In the genomic region with DNA sequence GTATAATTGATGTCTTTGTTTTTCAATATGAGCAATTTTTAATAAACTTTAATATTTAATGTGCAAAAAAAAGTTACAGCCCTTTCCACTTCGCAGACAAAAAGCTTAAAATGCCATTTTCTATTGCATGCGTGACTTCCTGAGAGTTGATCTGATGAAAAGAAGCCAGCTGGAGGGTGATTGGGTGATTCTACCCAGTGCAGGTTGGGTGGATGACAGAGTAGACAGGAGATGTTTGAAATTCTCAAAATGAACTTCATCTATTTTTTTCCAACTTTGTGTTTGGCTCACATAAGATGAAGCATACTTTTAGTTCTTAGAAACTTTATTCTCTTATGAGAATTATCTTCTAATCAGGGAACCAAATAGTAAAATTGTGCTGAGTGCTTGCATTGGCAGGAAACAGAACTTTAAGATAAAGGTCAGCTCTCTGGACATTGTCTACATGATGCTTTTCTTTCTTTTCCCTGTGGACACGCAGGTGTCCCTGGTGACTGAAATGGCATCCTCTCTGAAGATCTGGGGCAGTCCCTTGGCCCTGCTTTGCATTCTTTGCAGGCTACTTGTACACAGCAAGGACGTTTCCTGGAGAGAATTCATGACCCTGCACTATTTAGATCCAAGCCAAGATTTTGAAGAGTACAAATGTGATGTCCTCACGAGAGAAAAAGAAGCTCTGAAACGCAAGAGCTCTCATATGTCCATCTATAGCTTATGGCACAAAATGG, we compare ENCODE assay signal across 20 cellular contexts. TPM values are rescaled to one million over a fixed set of nuclear protein-coding genes. Genes with fewer than 3 reads are reported as not detected.
DNase-seq lines count a peak whose midpoint lies in the region; ATAC-seq and TF ChIP-seq lines count a peak whose summit lies in the region.
"Had no signal": no experiment of that assay in that cellular context is flagged by ENCODE, and none has a peak within 500 bp of the region (broad histone marks: within the 10 kb centered on the region; RNA-seq: fewer than 3 reads in every experiment).

No MANE protein-coding gene starts in this region.

- H3K36me3 ChIP-seq in OCI-LY7 (ENCODE audit: insufficient read depth, low read length) = no peaks in the 10 kb centered on the region

- POLR2A ChIA-PET in OCI-LY7 (lab: Charles Lee) = interaction anchor here (0.8 kb wide), 1 partner anchor 23 kb away, joined by 4 read pairs; no protein-coding TSS in a partner anchor

- H3K4me3 ChIP-seq in OCI-LY7 (ENCODE audit: low read depth, low read length, poor library complexity, severe bottlenecking) = no peak overlapping the region

- peak overlapping the region; percentile 99 for H3K27ac Mint-ChIP-seq in glutamatergic neuron (ENCODE audit: unreplicated experiment)
- H3K27ac Mint-ChIP-seq in stimulated activated naive B cell treated with anti-CD40 and anti-IgM and Interleukin-4, amounts not matched to agents 10 μg/mL and 1 μg/mL and 100 μg/mL, for 72 hours = no peak overlapping the region
- H3K27ac Mint-ChIP-seq in T-helper 2 cell treated with Interferon-gamma antibody and Interleukin-4, amounts not matched to agents 5 μg/mL and 100 μg/mL, for 36 hours = no peak overlapping the region

- H3K4me1 Mint-ChIP-seq in glutamatergic neuron (ENCODE audit: low read depth, unreplicated experiment) = peaks cover 36% of the 10 kb centered on the region
- peaks cover 24 to 34% of the 10 kb centered on the region in 2 donors for H3K4me1 Mint-ChIP-seq in stimulated activated naive B cell treated with anti-CD40 and anti-IgM and Interleukin-4, amounts not matched to agents 10 μg/mL and 1 μg/mL and 100 μg/mL, for 72 hours
- H3K4me1 Mint-ChIP-seq in T-helper 2 cell treated with Interferon-gamma antibody and Interleukin-4, amounts not matched to agents 5 μg/mL and 100 μg/mL, for 36 hours (ENCODE audit: low read depth) = peaks cover 3% of the 10 kb centered on the region

- peaks cover 11% of the 10 kb centered on the region for H3K9me3 Mint-ChIP-seq in glutamatergic neuron (ENCODE audit: unreplicated experiment)
- no peaks in the 10 kb centered on the region for H3K9me3 Mint-ChIP-seq in stimulated activated naive B cell treated with anti-CD40 and anti-IgM and Interleukin-4, amounts not matched to agents 10 μg/mL and 1 μg/mL and 100 μg/mL, for 72 hours
- no peaks in the 10 kb centered on the region for H3K9me3 Mint-ChIP-seq in T-helper 2 cell treated with Interferon-gamma antibody and Interleukin-4, amounts not matched to agents 5 μg/mL and 100 μg/mL, for 36 hours
- H3K9me3 Mint-ChIP-seq: CD14-positive monocyte had no signal

- no peaks in the 10 kb centered on the region for H3K36me3 Mint-ChIP-seq in glutamatergic neuron (ENCODE audit: unreplicated experiment)
- H3K36me3 Mint-ChIP-seq in stimulated activated naive B cell treated with anti-CD40 and anti-IgM and Interleukin-4, amounts not matched to agents 10 μg/mL and 1 μg/mL and 100 μg/mL, for 72 hours = peaks cover 0 to 3% of the 10 kb centered on the region in 2 donors
- H3K36me3 Mint-ChIP-seq in T-helper 2 cell treated with Interferon-gamma antibody and Interleukin-4, amounts not matched to agents 5 μg/mL and 100 μg/mL, for 36 hours (ENCODE audit: low read depth) = no peaks in the 10 kb centered on the region

- H3K27me3 Mint-ChIP-seq in glutamatergic neuron (ENCODE audit: unreplicated experiment) = peaks cover 18% of the 10 kb centered on the region
- peaks cover 0 to 10% of the 10 kb centered on the region in 2 donors for H3K27me3 Mint-ChIP-seq in stimulated activated naive B cell treated with anti-CD40 and anti-IgM and Interleukin-4, amounts not matched to agents 10 μg/mL and 1 μg/mL and 100 μg/mL, for 72 hours
- H3K27me3 Mint-ChIP-seq in T-helper 2 cell treated with Interferon-gamma antibody and Interleukin-4, amounts not matched to agents 5 μg/mL and 100 μg/mL, for 36 hours (ENCODE audit: low read depth) = peaks cover 4% of the 10 kb centered on the region

- peak overlapping the region; percentile 10 for H3K4me3 Mint-ChIP-seq in glutamatergic neuron (ENCODE audit: unreplicated experiment)
- peak overlapping the region; percentile 25 to 27 for H3K4me3 Mint-ChIP-seq in stimulated activated naive B cell treated with anti-CD40 and anti-IgM and Interleukin-4, amounts not matched to agents 10 μg/mL and 1 μg/mL and 100 μg/mL, for 72 hours
- no peak overlapping the region for H3K4me3 Mint-ChIP-seq in T-helper 2 cell treated with Interferon-gamma antibody and Interleukin-4, amounts not matched to agents 5 μg/mL and 100 μg/mL, for 36 hours

- H3K9me2 ChIP-seq in OCI-LY7 (ENCODE audit: insufficient read depth, low read length) = no peaks in the 10 kb centered on the region

- no peaks in the 10 kb centered on the region for H3K9me3 ChIP-seq in OCI-LY7 (ENCODE audit: low read length)

- no peak overlapping the region for H3K27ac ChIP-seq in OCI-LY7 (ENCODE audit: low read depth, low read length, poor library complexity, severe bottlenecking)

- CTCF ChIA-PET in OCI-LY7 (lab: Charles Lee; ENCODE audit: unreplicated experiment) = no interaction called here

- intact Hi-C loops in OCI-LY7 (cut with micrococcal nuclease; ENCODE audit: unreplicated experiment) = no loop called here

- H4K20me1 ChIP-seq in OCI-LY7 (ENCODE audit: insufficient read depth, low read length) = no peaks in the 10 kb centered on the region

- no peak overlapping the region for H3K4me2 ChIP-seq in OCI-LY7 (ENCODE audit: low read length)

- no peak for TF ChIP-seq CTCF in glutamatergic neuron (IDR thresholded peaks at IDR 0.05; ENCODE audit: partially characterized antibody, unreplicated experiment)
- no peak for TF ChIP-seq CTCF in OCI-LY7 (conservative IDR thresholded peaks at IDR 0.05; ENCODE audit: low read length)

- H3K4me1 ChIP-seq in OCI-LY7 (ENCODE audit: insufficient read depth, low read length, poor library complexity, severe bottlenecking) = no peaks in the 10 kb centered on the region

- DNase-seq in glutamatergic neuron = no peak
- peak; percentile 33 for DNase-seq in stimulated activated naive B cell treated with anti-CD40 and anti-IgM and Interleukin-4, amounts not matched to agents 10 μg/mL and 1 μg/mL and 100 μg/mL, for 72 hours
- no peak for DNase-seq in OCI-LY7 (ENCODE audit: low spot score)
- DNase-seq in putamen (ENCODE audit: low spot score) = no peak
- no peak for DNase-seq in T-helper 2 cell treated with Interferon-gamma antibody and Interleukin-4, amounts not matched to agents 5 μg/mL and 100 μg/mL, for 36 hours (ENCODE audit: low spot score)
- DNase-seq: COR-L47, DMS79, Kasumi-1, NCI-H1694 treated with DMSO at 0.1 percent for 48 hours, NCI-H446, NCI-H526 treated with DMSO at 0.1 percent for 48 hours, PC-3, RPMI8226, SHP77 had no signal

- no peak overlapping the region for H2AFZ ChIP-seq in OCI-LY7 (ENCODE audit: low read length)

- no peaks in the 10 kb centered on the region for H3K79me2 ChIP-seq in OCI-LY7 (ENCODE audit: insufficient read depth, low read depth, low read length)

- BruUV-seq in OCI-LY7 (replicated peaks; lab: Mats Ljungman, UMichigan) = no TSS peak

- ATAC-seq in GM18520 (IDR thresholded peaks at IDR 0.05; ENCODE audit: unreplicated experiment) (peak; percentile 63), HG02610 (IDR thresholded peaks at IDR 0.05; ENCODE audit: unreplicated experiment) (peak; percentile 58)
- peak; percentile 97 to 98 for ATAC-seq in stimulated activated naive B cell treated with anti-CD40 and anti-IgM and Interleukin-4, amounts not matched to agents 10 μg/mL and 1 μg/mL and 100 μg/mL, for 72 hours (replicated peaks)
- ATAC-seq: HCT116, PC-3 had no signal

RNA-seq across cellular contexts. Expression of gene EDDM3A, which starts 11.4 kb away (rescaled TPM):
- not detected for total RNA-seq in glutamatergic neuron (ENCODE audit: unreplicated experiment)
- not detected in 2 replicates for total RNA-seq in OCI-LY7 (2014; rRNA removed; shearing (Covaris generic))
- total RNA-seq in OCI-LY7 (2022) = not detected in 2 replicates
- total RNA-seq: H1, MCF 10A, PC-3 had no signal

RNA-seq across cellular contexts. Expression of gene EDDM3B, which starts 34.0 kb away (rescaled TPM):
- total RNA-seq in glutamatergic neuron (ENCODE audit: unreplicated experiment) = not detected
- total RNA-seq in OCI-LY7 (2014; rRNA removed; shearing (Covaris generic)) = not detected in 2 replicates
- total RNA-seq in OCI-LY7 (2022) = not detected in 2 replicates
- total RNA-seq: H1, MCF 10A, PC-3 had no signal

RNA-seq across cellular contexts. Expression of gene ANG, which starts 45.7 kb away (rescaled TPM):
- total RNA-seq in glutamatergic neuron (ENCODE audit: unreplicated experiment) (1.7 TPM), OCI-LY7 (2022) (not detected in 2 replicates)
- not detected in 2 replicates for total RNA-seq in OCI-LY7 (2014; rRNA removed; shearing (Covaris generic))

RNA-seq across cellular contexts. Expression of gene RNASE6, which starts 46.8 kb away (rescaled TPM):
- total RNA-seq in glutamatergic neuron (ENCODE audit: unreplicated experiment) = not detected
- 0.33 and 2.9 TPM in 2 replicates for total RNA-seq in OCI-LY7 (2014; rRNA removed; shearing (Covaris generic))
- total RNA-seq in OCI-LY7 (2022) = 1.2 and 1.7 TPM in 2 replicates
- total RNA-seq: H1, MCF 10A, PC-3 had no signal

RNA-seq across cellular contexts. Expression of gene RNASE4, which starts 49.9 kb away (rescaled TPM):
- total RNA-seq in glutamatergic neuron (ENCODE audit: unreplicated experiment) = 1.7 TPM
- not detected in 2 replicates for total RNA-seq in OCI-LY7 (2014; rRNA removed; shearing (Covaris generic))
- not detected in 2 replicates for total RNA-seq in OCI-LY7 (2022)
